In the genomic region with DNA sequence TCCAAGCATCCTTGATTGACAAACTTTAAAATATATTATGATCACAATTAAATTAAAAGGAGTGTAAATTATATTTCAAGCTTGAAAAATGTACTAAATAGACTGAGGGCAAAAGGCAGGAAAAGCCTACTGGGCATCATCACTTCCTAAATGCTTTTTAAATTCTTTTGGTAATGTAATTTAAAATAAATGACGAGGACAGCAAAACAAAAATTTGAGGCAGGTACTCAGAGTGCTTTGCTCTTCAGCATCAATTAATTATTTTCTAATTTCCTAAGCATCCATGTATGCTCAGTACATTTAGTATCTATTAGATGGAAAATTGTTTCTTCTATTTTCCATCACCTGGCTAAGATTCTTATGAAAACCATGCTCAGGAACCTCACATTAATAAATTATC, we compare ENCODE assay signal across 20 cellular contexts. TPM values are rescaled to one million over a fixed set of nuclear protein-coding genes. Genes with fewer than 3 reads are reported as not detected.
A peak's percentile ranks its signal among the peaks of the same experiment; 100 is the strongest.
DNase-seq lines count a peak whose midpoint lies in the region; ATAC-seq and TF ChIP-seq lines count a peak whose summit lies in the region.
"Had no signal": no experiment of that assay in that cellular context is flagged by ENCODE, and none has a peak within 500 bp of the region (broad histone marks: within the 10 kb centered on the region; RNA-seq: fewer than 3 reads in every experiment).

No MANE protein-coding gene starts in this region.

- POLR2A ChIA-PET in CD8-positive, alpha-beta T cell (lab: Charles Lee): interaction anchor here (1.1 kb wide), 1 partner anchor 24 kb away, joined by 3 read pairs; no protein-coding TSS in a partner anchor
- POLR2A ChIA-PET in naive thymus-derived CD4-positive, alpha-beta T cell (lab: Charles Lee): no interaction called here

- CTCF ChIA-PET in CD8-positive, alpha-beta T cell (lab: Charles Lee): no interaction called here
- CTCF ChIA-PET in naive thymus-derived CD4-positive, alpha-beta T cell (lab: Charles Lee): interaction anchor here (1.1 kb wide), 1 partner anchor 341 kb away, joined by 3 read pairs; no protein-coding TSS in a partner anchor

- TF ChIP-seq CTCF in CD8-positive, alpha-beta T cell (IDR thresholded peaks at IDR 0.05): no peak

- no peaks in the 10 kb centered on the region for H3K9me3 ChIP-seq in CD8-positive, alpha-beta T cell (ENCODE audit: low read length)
- H3K9me3 ChIP-seq in naive thymus-derived CD4-positive, alpha-beta T cell (ENCODE audit: control insufficient read depth in 2 of 3, low read length in 3 of 3): no peaks in the 10 kb centered on the region
- H3K9me3 ChIP-seq: BE2C, upper lobe of left lung had no signal

- H3K4me3 Mint-ChIP-seq in activated CD4-positive, alpha-beta T cell treated with anti-CD3 and anti-CD28 coated beads, Interleukin-2, amount 10 ng/mL, durations not matched to agents 24 days and 14 days: peak overlapping the region; percentile 93
- peak overlapping the region; percentile 93 for H3K4me3 Mint-ChIP-seq in CD8-positive, alpha-beta T cell
- peak overlapping the region; percentile 99 for H3K4me3 Mint-ChIP-seq in activated naive CD8-positive, alpha-beta T cell
- H3K4me3 Mint-ChIP-seq in naive thymus-derived CD4-positive, alpha-beta T cell: peak overlapping the region in 8 of 10 donors; percentile 10 to 100 (median 92)
- H3K4me3 Mint-ChIP-seq: nephron progenitor cell had no signal

- H3K36me3 Mint-ChIP-seq in activated CD4-positive, alpha-beta T cell treated with anti-CD3 and anti-CD28 coated beads, Interleukin-2, amount 10 ng/mL, durations not matched to agents 24 days and 14 days (ENCODE audit: low read depth): peaks cover 59% of the 10 kb centered on the region
- peaks cover 51% of the 10 kb centered on the region for H3K36me3 Mint-ChIP-seq in CD8-positive, alpha-beta T cell
- H3K36me3 Mint-ChIP-seq in activated naive CD8-positive, alpha-beta T cell: peaks cover 24% of the 10 kb centered on the region
- peaks cover 0 to 45% (median 18%) of the 10 kb centered on the region in 5 donors for H3K36me3 Mint-ChIP-seq in naive thymus-derived CD4-positive, alpha-beta T cell

- peaks cover 25% of the 10 kb centered on the region for H3K4me1 Mint-ChIP-seq in activated CD4-positive, alpha-beta T cell treated with anti-CD3 and anti-CD28 coated beads, Interleukin-2, amount 10 ng/mL, durations not matched to agents 24 days and 14 days
- H3K4me1 Mint-ChIP-seq in CD8-positive, alpha-beta T cell (ENCODE audit: low read depth): peaks cover 44% of the 10 kb centered on the region
- H3K4me1 Mint-ChIP-seq in activated naive CD8-positive, alpha-beta T cell (ENCODE audit: low read depth): peaks cover 47% of the 10 kb centered on the region
- peaks cover 13 to 54% (median 45%) of the 10 kb centered on the region in 7 donors for H3K4me1 Mint-ChIP-seq in naive thymus-derived CD4-positive, alpha-beta T cell

- no peaks in the 10 kb centered on the region for H3K9me3 Mint-ChIP-seq in activated CD4-positive, alpha-beta T cell treated with anti-CD3 and anti-CD28 coated beads, Interleukin-2, amount 10 ng/mL, durations not matched to agents 24 days and 14 days
- no peaks in the 10 kb centered on the region for H3K9me3 Mint-ChIP-seq in CD8-positive, alpha-beta T cell
- no peaks in the 10 kb centered on the region for H3K9me3 Mint-ChIP-seq in activated naive CD8-positive, alpha-beta T cell (ENCODE audit: low read depth)
- peaks cover 0 to 2% (median 0%) of the 10 kb centered on the region in 11 donors for H3K9me3 Mint-ChIP-seq in naive thymus-derived CD4-positive, alpha-beta T cell
- H3K9me3 Mint-ChIP-seq: nephron progenitor cell had no signal

- H3K4me3 ChIP-seq in CD8-positive, alpha-beta T cell (ENCODE audit: low read depth, low read length): no peak overlapping the region
- H3K4me3 ChIP-seq in naive thymus-derived CD4-positive, alpha-beta T cell (ENCODE audit: low read length): no peak overlapping the region
- H3K4me3 ChIP-seq: upper lobe of left lung had no signal

- H3K4me1 ChIP-seq in CD8-positive, alpha-beta T cell (ENCODE audit: insufficient read depth, low read length): peaks cover 56% of the 10 kb centered on the region
- H3K4me1 ChIP-seq in naive thymus-derived CD4-positive, alpha-beta T cell (ENCODE audit: control insufficient read depth in 2 of 2, insufficient read depth in 2 of 2, low read length in 2 of 2): peaks cover 26 to 60% of the 10 kb centered on the region in 2 donors

- no peak for ATAC-seq in CD8-positive, alpha-beta T cell
- ATAC-seq in naive thymus-derived CD4-positive, alpha-beta T cell: no peak
- ATAC-seq in GM18870 (IDR thresholded peaks at IDR 0.05; ENCODE audit: unreplicated experiment): no peak

- H3K27ac Mint-ChIP-seq in activated CD4-positive, alpha-beta T cell treated with anti-CD3 and anti-CD28 coated beads, Interleukin-2, amount 10 ng/mL, durations not matched to agents 24 days and 14 days: peak overlapping the region; percentile 50
- no peak overlapping the region for H3K27ac Mint-ChIP-seq in CD8-positive, alpha-beta T cell
- no peak overlapping the region for H3K27ac Mint-ChIP-seq in activated naive CD8-positive, alpha-beta T cell
- H3K27ac Mint-ChIP-seq in naive thymus-derived CD4-positive, alpha-beta T cell: peak overlapping the region in 4 of 9 donors; percentile 18 to 48 (median 26)
- H3K27ac Mint-ChIP-seq: nephron progenitor cell, progenitor cell of endocrine pancreas had no signal

- no peaks in the 10 kb centered on the region for H3K36me3 ChIP-seq in CD8-positive, alpha-beta T cell (ENCODE audit: insufficient read depth, low read length)
- H3K36me3 ChIP-seq in naive thymus-derived CD4-positive, alpha-beta T cell (ENCODE audit: control insufficient read depth in 2 of 3, insufficient read depth in 3 of 3, low read length in 3 of 3): peaks cover 0 to 17% (median 8%) of the 10 kb centered on the region in 3 experiments

- DNase-seq in activated CD4-positive, alpha-beta T cell treated with anti-CD3 and anti-CD28 coated beads, Interleukin-2, amount 10 ng/mL, durations not matched to agents 24 days and 14 days: no peak
- no peak for DNase-seq in activated CD4-positive, alpha-beta T cell treated with anti-CD3 and anti-CD28 coated beads, Interleukin-2, amount 50 U/mL, for 4 hours
- no peak for DNase-seq in CD8-positive, alpha-beta T cell
- no peak for DNase-seq in naive thymus-derived CD4-positive, alpha-beta T cell
- no peak for DNase-seq in activated CD4-positive, CD25-positive, alpha-beta regulatory T cell treated with anti-CD3 and anti-CD28 coated beads, Interleukin-2, amount 50 U/mL, for 72 hours
- DNase-seq in NCI-H345 (lab: John Stamatoyannopoulos, UW): no peak
- DNase-seq: BE2C; dermis blood vessel endothelial cell; hypothalamus; NCI-H1417; NCI-H2171; NCI-H526 treated with DMSO at 0.1 percent for 48 hours; nephron progenitor cell; SHP77 treated with DMSO at 0.1 percent for 48 hours; stimulated activated CD4-positive, alpha-beta T cell treated with anti-CD3 and anti-CD28 coated beads, Interleukin-1b, Interleukin-23, amount 100 ng/mL, for 48 hours; T-helper 2 cell; upper lobe of left lung had no signal

- H3K27me3 ChIP-seq in CD8-positive, alpha-beta T cell (ENCODE audit: insufficient read depth, low read length): no peaks in the 10 kb centered on the region
- H3K27me3 ChIP-seq in naive thymus-derived CD4-positive, alpha-beta T cell (ENCODE audit: control insufficient read depth in 2 of 2, insufficient read depth in 2 of 2, low read length in 2 of 2): no peaks in the 10 kb centered on the region
- H3K27me3 ChIP-seq: BE2C, upper lobe of left lung had no signal

- H3K27ac ChIP-seq in CD8-positive, alpha-beta T cell (ENCODE audit: low read depth, low read length): no peak overlapping the region
- H3K27ac ChIP-seq in naive thymus-derived CD4-positive, alpha-beta T cell (ENCODE audit: low read depth, low read length): no peak overlapping the region
- H3K27ac ChIP-seq: upper lobe of left lung had no signal

- intact Hi-C loops in activated CD4-positive, alpha-beta T cell treated with anti-CD3 and anti-CD28 coated beads, Interleukin-2, amount 10 ng/mL, durations not matched to agents 24 days and 14 days (cut with micrococcal nuclease): no loop called here
- intact Hi-C loops in CD8-positive, alpha-beta T cell (cut with DNase I, micrococcal nuclease): loop anchor here (10.0 kb wide), 3 partner anchors 311 to 741 kb away; no protein-coding TSS in a partner anchor
- intact Hi-C loops in naive thymus-derived CD4-positive, alpha-beta T cell (cut with micrococcal nuclease): loop anchor here in 1 of 2 donors (2.0 kb wide), 1 partner anchor 15 kb away; no protein-coding TSS in a partner anchor

- H3K27me3 Mint-ChIP-seq in activated CD4-positive, alpha-beta T cell treated with anti-CD3 and anti-CD28 coated beads, Interleukin-2, amount 10 ng/mL, durations not matched to agents 24 days and 14 days: no peaks in the 10 kb centered on the region
- H3K27me3 Mint-ChIP-seq in CD8-positive, alpha-beta T cell (ENCODE audit: low read depth): no peaks in the 10 kb centered on the region
- no peaks in the 10 kb centered on the region for H3K27me3 Mint-ChIP-seq in activated naive CD8-positive, alpha-beta T cell
- H3K27me3 Mint-ChIP-seq in naive thymus-derived CD4-positive, alpha-beta T cell: no peaks in the 10 kb centered on the region
- H3K27me3 Mint-ChIP-seq: progenitor cell of endocrine pancreas had no signal

RNA-seq across cellular contexts. Expression of a gene that starts 5.2 kb away (rescaled TPM):
- 177 and 183 TPM in 2 replicates for total RNA-seq in activated CD4-positive, alpha-beta T cell treated with anti-CD3 and anti-CD28 coated beads, Interleukin-2, amount 10 ng/mL, durations not matched to agents 24 days and 14 days
- 100 to 1,000 TPM; 133 to 140 TPM for total RNA-seq in CD8-positive, alpha-beta T cell
- total RNA-seq in naive thymus-derived CD4-positive, alpha-beta T cell: 100 to 1,000 TPM in 3 of 5 experiments, 10 to 100 TPM in 2; 82.8 to 135 (median 109) TPM
- 10 to 100 TPM; 22.4 to 30.4 TPM for polyA plus RNA-seq in naive thymus-derived CD4-positive, alpha-beta T cell
